1 cellular context compared by ENCODE assay signal in the genomic region with DNA sequence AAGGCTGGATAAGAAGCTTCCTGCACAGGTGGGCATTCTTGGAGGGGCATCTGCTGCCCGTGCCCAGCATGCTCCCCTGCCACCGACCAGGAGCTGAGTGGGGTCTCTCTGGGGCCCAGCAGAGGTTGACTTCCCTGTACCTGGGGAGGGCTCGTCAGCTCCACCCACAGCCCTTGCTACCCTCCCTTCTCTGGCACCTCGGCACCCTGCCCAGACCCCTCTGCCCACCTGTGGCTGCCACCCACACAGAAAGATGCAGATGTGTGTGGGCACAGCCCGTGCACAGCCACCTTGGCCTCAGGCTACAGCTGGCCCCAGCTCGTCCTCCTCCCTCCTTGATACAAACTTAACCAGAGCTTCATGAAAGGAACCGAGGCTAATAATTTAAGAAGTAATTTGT.
TF ChIP-seq lines count a peak whose summit lies in the region.

No MANE protein-coding gene starts in this region.

TF ChIP-seq in HEK293, 187 proteins besides CTCF, POLR2A, EP300 and RAD21 (continued from another document):
- TF ChIP-seq, protein P1, sequence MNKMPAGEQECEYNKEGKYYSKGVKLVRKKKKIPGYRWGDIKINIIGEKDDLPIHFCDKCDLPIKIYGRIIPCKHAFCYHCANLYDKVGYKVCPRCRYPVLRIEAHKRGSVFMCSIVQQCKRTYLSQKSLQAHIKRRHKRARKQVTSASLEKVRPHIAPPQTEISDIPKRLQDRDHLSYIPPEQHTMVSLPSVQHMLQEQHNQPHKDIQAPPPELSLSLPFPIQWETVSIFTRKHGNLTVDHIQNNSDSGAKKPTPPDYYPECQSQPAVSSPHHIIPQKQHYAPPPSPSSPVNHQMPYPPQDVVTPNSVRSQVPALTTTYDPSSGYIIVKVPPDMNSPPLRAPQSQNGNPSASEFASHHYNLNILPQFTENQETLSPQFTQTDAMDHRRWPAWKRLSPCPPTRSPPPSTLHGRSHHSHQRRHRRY (tag by site-specific recombination; IDR thresholded peaks at IDR 0.05) = no peak
- TF ChIP-seq ZFHX2 (tag by site-specific recombination; conservative IDR thresholded peaks at IDR 0.05) (peak; percentile 96), ZNF248 (tag by site-specific recombination; IDR thresholded peaks at IDR 0.05) (no peak), ZNF664 (tag by site-specific recombination; IDR thresholded peaks at IDR 0.05) (no peak), ZNF654 (tag by site-specific recombination; IDR thresholded peaks at IDR 0.05; ENCODE audit: low read depth) (no peak), ZNF350 (tag by site-specific recombination; IDR thresholded peaks at IDR 0.05) (no peak), ZNF707 (tag by site-specific recombination; IDR thresholded peaks at IDR 0.05) (no peak), MEIS1 (CRISPR knock-in tag; IDR thresholded peaks at IDR 0.05; ENCODE audit: borderline replicate concordance) (no peak), OSR2 (tag by site-specific recombination; IDR thresholded peaks at IDR 0.05) (no peak), SCRT2 (tag by site-specific recombination; IDR thresholded peaks at IDR 0.05) (peak; percentile 52)
- TF ChIP-seq, protein P2, sequence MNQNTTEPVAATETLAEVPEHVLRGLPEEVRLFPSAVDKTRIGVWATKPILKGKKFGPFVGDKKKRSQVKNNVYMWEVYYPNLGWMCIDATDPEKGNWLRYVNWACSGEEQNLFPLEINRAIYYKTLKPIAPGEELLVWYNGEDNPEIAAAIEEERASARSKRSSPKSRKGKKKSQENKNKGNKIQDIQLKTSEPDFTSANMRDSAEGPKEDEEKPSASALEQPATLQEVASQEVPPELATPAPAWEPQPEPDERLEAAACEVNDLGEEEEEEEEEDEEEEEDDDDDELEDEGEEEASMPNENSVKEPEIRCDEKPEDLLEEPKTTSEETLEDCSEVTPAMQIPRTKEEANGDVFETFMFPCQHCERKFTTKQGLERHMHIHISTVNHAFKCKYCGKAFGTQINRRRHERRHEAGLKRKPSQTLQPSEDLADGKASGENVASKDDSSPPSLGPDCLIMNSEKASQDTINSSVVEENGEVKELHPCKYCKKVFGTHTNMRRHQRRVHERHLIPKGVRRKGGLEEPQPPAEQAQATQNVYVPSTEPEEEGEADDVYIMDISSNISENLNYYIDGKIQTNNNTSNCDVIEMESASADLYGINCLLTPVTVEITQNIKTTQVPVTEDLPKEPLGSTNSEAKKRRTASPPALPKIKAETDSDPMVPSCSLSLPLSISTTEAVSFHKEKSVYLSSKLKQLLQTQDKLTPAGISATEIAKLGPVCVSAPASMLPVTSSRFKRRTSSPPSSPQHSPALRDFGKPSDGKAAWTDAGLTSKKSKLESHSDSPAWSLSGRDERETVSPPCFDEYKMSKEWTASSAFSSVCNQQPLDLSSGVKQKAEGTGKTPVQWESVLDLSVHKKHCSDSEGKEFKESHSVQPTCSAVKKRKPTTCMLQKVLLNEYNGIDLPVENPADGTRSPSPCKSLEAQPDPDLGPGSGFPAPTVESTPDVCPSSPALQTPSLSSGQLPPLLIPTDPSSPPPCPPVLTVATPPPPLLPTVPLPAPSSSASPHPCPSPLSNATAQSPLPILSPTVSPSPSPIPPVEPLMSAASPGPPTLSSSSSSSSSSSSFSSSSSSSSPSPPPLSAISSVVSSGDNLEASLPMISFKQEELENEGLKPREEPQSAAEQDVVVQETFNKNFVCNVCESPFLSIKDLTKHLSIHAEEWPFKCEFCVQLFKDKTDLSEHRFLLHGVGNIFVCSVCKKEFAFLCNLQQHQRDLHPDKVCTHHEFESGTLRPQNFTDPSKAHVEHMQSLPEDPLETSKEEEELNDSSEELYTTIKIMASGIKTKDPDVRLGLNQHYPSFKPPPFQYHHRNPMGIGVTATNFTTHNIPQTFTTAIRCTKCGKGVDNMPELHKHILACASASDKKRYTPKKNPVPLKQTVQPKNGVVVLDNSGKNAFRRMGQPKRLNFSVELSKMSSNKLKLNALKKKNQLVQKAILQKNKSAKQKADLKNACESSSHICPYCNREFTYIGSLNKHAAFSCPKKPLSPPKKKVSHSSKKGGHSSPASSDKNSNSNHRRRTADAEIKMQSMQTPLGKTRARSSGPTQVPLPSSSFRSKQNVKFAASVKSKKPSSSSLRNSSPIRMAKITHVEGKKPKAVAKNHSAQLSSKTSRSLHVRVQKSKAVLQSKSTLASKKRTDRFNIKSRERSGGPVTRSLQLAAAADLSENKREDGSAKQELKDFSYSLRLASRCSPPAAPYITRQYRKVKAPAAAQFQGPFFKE (tag by site-specific recombination; IDR thresholded peaks at IDR 0.05; ENCODE audit: borderline replicate concordance) = no peak
- TF ChIP-seq, protein P3, sequence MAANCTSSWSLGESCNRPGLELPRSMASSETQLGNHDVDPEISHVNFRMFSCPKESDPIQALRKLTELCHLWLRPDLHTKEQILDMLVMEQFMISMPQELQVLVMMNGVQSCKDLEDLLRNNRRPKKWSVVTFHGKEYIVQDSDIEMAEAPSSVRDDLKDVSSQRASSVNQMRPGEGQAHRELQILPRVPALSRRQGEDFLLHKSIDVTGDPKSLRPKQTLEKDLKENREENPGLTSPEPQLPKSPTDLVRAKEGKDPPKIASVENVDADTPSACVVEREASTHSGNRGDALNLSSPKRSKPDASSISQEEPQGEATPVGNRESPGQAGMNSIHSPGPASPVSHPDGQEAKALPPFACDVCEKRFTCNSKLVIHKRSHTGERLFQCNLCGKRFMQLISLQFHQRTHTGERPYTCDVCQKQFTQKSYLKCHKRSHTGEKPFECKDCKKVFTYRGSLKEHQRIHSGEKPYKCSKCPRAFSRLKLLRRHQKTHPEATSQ (tag by site-specific recombination; IDR thresholded peaks at IDR 0.05) = no peak
